Comparison of ENCODE assay signal across 1 cellular context in genomic region chr10:79980711-79981110, GRCh38.
TF ChIP-seq lines count a peak whose summit lies in the region.

No MANE protein-coding gene starts in this region.

TF ChIP-seq in SK-N-SH treated with all-trans-retinoic acid at 6 μM for 48 hours, 23 proteins besides CTCF, POLR2A, EP300 and RAD21 (continued from another document):
- no peak for TF ChIP-seq TCF4 (CRISPR knock-in tag; IDR thresholded peaks at IDR 0.05; ENCODE audit: borderline replicate concordance)
- no peak for TF ChIP-seq PPARA (CRISPR knock-in tag; IDR thresholded peaks at IDR 0.05; ENCODE audit: borderline replicate concordance)
- TF ChIP-seq TOX (CRISPR knock-in tag; IDR thresholded peaks at IDR 0.05; ENCODE audit: borderline replicate concordance): no peak
- TF ChIP-seq PATZ1 (CRISPR knock-in tag; IDR thresholded peaks at IDR 0.05; ENCODE audit: borderline replicate concordance): no peak
- TF ChIP-seq TSHZ2 (CRISPR knock-in tag; IDR thresholded peaks at IDR 0.05): no peak
- no peak for TF ChIP-seq OSR1 (CRISPR knock-in tag; IDR thresholded peaks at IDR 0.05)
TF ChIP-seq in SK-N-SH treated with all-trans-retinoic acid at 6 μM for 48 hours: peak in this region for 0.
